7 cellular contexts compared by ENCODE assay signal in genomic region chrX:19801590-19801989, GRCh38.
A peak's percentile ranks its signal among the peaks of the same experiment; 100 is the strongest.
DNase-seq lines count a peak whose midpoint lies in the region; ATAC-seq and TF ChIP-seq lines count a peak whose summit lies in the region.
"Not testable (repeated sequence)": the region's sequence is repeated elsewhere in the genome, so short reads cannot be mapped to it uniquely, and the experiment has no call there.

No MANE protein-coding gene starts in this region.

- not testable (repeated sequence) for H3K9me3 Mint-ChIP-seq in CD8-positive, alpha-beta memory T cell; activated CD8-positive, alpha-beta memory T cell treated with anti-CD3 and anti-CD28 coated beads, Interleukin-2, amount 10 ng/mL, durations not matched to agents 7 days and 5 days (ENCODE audit: low read depth); immature natural killer cell

- H3K9me2 ChIP-seq in MM.1S (replicated peaks; ENCODE audit: insufficient read depth, low read length) = not testable (repeated sequence)

- not testable (repeated sequence) for H3K9ac ChIP-seq in MM.1S (ENCODE audit: low read length)

- H3K27me3 Mint-ChIP-seq in CD8-positive, alpha-beta memory T cell; activated CD8-positive, alpha-beta memory T cell treated with anti-CD3 and anti-CD28 coated beads, Interleukin-2, amount 10 ng/mL, durations not matched to agents 7 days and 5 days: not testable (repeated sequence)
- H3K27me3 Mint-ChIP-seq in immature natural killer cell (ENCODE audit: low read depth in 3 of 3) = peaks cover 0 to 11% (median 0%) of the 10 kb centered on the region in 3 donors

- not testable (repeated sequence) for H3K27ac ChIP-seq in CD8-positive, alpha-beta memory T cell (ENCODE audit: low read depth, low read length)
- peak overlapping the region; percentile 32; the same call in 1 of the 2 replicates for H3K27ac ChIP-seq in MM.1S (ENCODE audit: low read length)

- not testable (repeated sequence) for H4K20me1 ChIP-seq in MM.1S (ENCODE audit: insufficient read depth, low read length)

- H3K36me3 ChIP-seq in CD8-positive, alpha-beta memory T cell (ENCODE audit: insufficient read depth, low read length); MM.1S (replicated peaks; ENCODE audit: insufficient read depth, low read length): not testable (repeated sequence)

- CTCF ChIA-PET in CD8-positive, alpha-beta memory T cell (lab: Charles Lee) = interaction anchor here (1.2 kb wide), 1 partner anchor 20 kb away, joined by 3 read pairs; no protein-coding TSS in a partner anchor
- CTCF ChIA-PET in activated CD8-positive, alpha-beta memory T cell treated with anti-CD3 and anti-CD28 coated beads, Interleukin-2, amount 10 ng/mL, durations not matched to agents 7 days and 5 days (lab: Charles Lee) = interaction anchor here (1.0 kb wide), 1 partner anchor 34 kb away, joined by 3 read pairs; no protein-coding TSS in a partner anchor

- DNase-seq in CD8-positive, alpha-beta memory T cell; activated CD8-positive, alpha-beta memory T cell treated with anti-CD3 and anti-CD28 coated beads, Interleukin-2, amount 10 ng/mL, durations not matched to agents 7 days and 5 days; immature natural killer cell: not testable (repeated sequence)
- peak; percentile 37 for DNase-seq in MM.1S

- not testable (repeated sequence) for H3K4me3 ChIP-seq in CD8-positive, alpha-beta memory T cell (ENCODE audit: low read length); MM.1S (ENCODE audit: low read length)

- peaks cover 31% of the 10 kb centered on the region for H3K79me2 ChIP-seq in MM.1S (ENCODE audit: low read length)

- POLR2A ChIA-PET in CD8-positive, alpha-beta memory T cell (lab: Charles Lee) = not testable (repeated sequence)

- H3K4me2 ChIP-seq in MM.1S (ENCODE audit: low read depth, low read length) = peak overlapping the region; percentile 38

- not testable (repeated sequence) for H3K9me3 ChIP-seq in CD8-positive, alpha-beta memory T cell (ENCODE audit: low read length); MM.1S (replicated peaks; ENCODE audit: insufficient read depth, low read length)

- not testable (repeated sequence) for TF ChIP-seq CTCF in MM.1S (IDR thresholded peaks at IDR 0.05; ENCODE audit: low read length)

- H3F3A ChIP-seq in MM.1S (ENCODE audit: insufficient read depth, low read length) = not testable (repeated sequence)

- ATAC-seq in GM18909 (IDR thresholded peaks at IDR 0.05; ENCODE audit: poor library complexity, unreplicated experiment) = peak; percentile 48
- ATAC-seq in GM21423 (IDR thresholded peaks at IDR 0.05; ENCODE audit: unreplicated experiment) = peak; percentile 57
- peak; percentile 40 for ATAC-seq in HG03108 (IDR thresholded peaks at IDR 0.05; ENCODE audit: unreplicated experiment)
- not testable (repeated sequence) for ATAC-seq in activated CD8-positive, alpha-beta memory T cell treated with anti-CD3 and anti-CD28 coated beads, Interleukin-2, amount 10 ng/mL, durations not matched to agents 7 days and 5 days

- H3K27ac Mint-ChIP-seq in CD8-positive, alpha-beta memory T cell = peak overlapping the region; percentile 14 to 95 (median 74)
- H3K27ac Mint-ChIP-seq in activated CD8-positive, alpha-beta memory T cell treated with anti-CD3 and anti-CD28 coated beads, Interleukin-2, amount 10 ng/mL, durations not matched to agents 7 days and 5 days = peak overlapping the region; percentile 99
- peak overlapping the region; percentile 53 to 97 (median 93) for H3K27ac Mint-ChIP-seq in immature natural killer cell

- not testable (repeated sequence) for H2AFZ ChIP-seq in MM.1S (ENCODE audit: low read length)

- peak overlapping the region in 5 of 7 donors; percentile 0 to 49 (median 25) for H3K4me3 Mint-ChIP-seq in CD8-positive, alpha-beta memory T cell
- H3K4me3 Mint-ChIP-seq in activated CD8-positive, alpha-beta memory T cell treated with anti-CD3 and anti-CD28 coated beads, Interleukin-2, amount 10 ng/mL, durations not matched to agents 7 days and 5 days = not testable (repeated sequence)
- peak overlapping the region; percentile 0 to 53 (median 0) for H3K4me3 Mint-ChIP-seq in immature natural killer cell

- not testable (repeated sequence) for H3K27me3 ChIP-seq in CD8-positive, alpha-beta memory T cell (ENCODE audit: insufficient read depth, low read length, poor library complexity, severe bottlenecking); MM.1S (replicated peaks; ENCODE audit: insufficient read depth, low read length)

- H3K4me1 ChIP-seq in CD8-positive, alpha-beta memory T cell (ENCODE audit: insufficient read depth, low read length) = peaks cover 63% of the 10 kb centered on the region
- peaks cover 34% of the 10 kb centered on the region for H3K4me1 ChIP-seq in MM.1S (ENCODE audit: low read length)

- H3K4me1 Mint-ChIP-seq in CD8-positive, alpha-beta memory T cell = peaks cover 50 to 63% (median 61%) of the 10 kb centered on the region in 3 donors
- H3K4me1 Mint-ChIP-seq in activated CD8-positive, alpha-beta memory T cell treated with anti-CD3 and anti-CD28 coated beads, Interleukin-2, amount 10 ng/mL, durations not matched to agents 7 days and 5 days = peaks cover 59% of the 10 kb centered on the region
- H3K4me1 Mint-ChIP-seq in immature natural killer cell = peaks cover 73 to 85% of the 10 kb centered on the region in 2 donors

- peaks cover 0 to 26% (median 0%) of the 10 kb centered on the region in 3 donors for H3K36me3 Mint-ChIP-seq in CD8-positive, alpha-beta memory T cell
- peaks cover 10% of the 10 kb centered on the region for H3K36me3 Mint-ChIP-seq in activated CD8-positive, alpha-beta memory T cell treated with anti-CD3 and anti-CD28 coated beads, Interleukin-2, amount 10 ng/mL, durations not matched to agents 7 days and 5 days
- H3K36me3 Mint-ChIP-seq in immature natural killer cell = not testable (repeated sequence)
